Comparison of ENCODE assay signal across 11 cellular contexts in genomic region chr5:178330791-178331404, GRCh38.
DNase-seq lines count a peak whose midpoint lies in the region; ATAC-seq and TF ChIP-seq lines count a peak whose summit lies in the region.
"Had no signal": no experiment of that assay in that cellular context is flagged by ENCODE, and none has a peak within 500 bp of the region (broad histone marks: within the 10 kb centered on the region; RNA-seq: fewer than 3 reads in every experiment).

No MANE protein-coding gene starts in this region.

- H3K27me3 ChIP-seq in DND-41 (ENCODE audit: insufficient read depth, low read length, poor library complexity) (no peaks in the 10 kb centered on the region), RWPE2 (ENCODE audit: insufficient read depth, poor library complexity, severe bottlenecking) (no peaks in the 10 kb centered on the region), prostate gland (replicated peaks; ENCODE audit: insufficient read depth) (no peaks in the 10 kb centered on the region), tibial nerve (no peaks in the 10 kb centered on the region)

- TF ChIP-seq EP300 in tibial nerve (IDR thresholded peaks at IDR 0.05), result no peak

- peaks cover 47% of the 10 kb centered on the region for H3K9me3 Mint-ChIP-seq in HFFc6

- no peak overlapping the region for H3K27ac Mint-ChIP-seq in HFFc6

- no peak overlapping the region for H3K4me2 ChIP-seq in DND-41 (ENCODE audit: insufficient read depth, low read length)

- TF ChIP-seq POLR2A in prostate gland (IDR thresholded peaks at IDR 0.05) (no peak), tibial nerve (IDR thresholded peaks at IDR 0.05) (no peak)

- intact Hi-C loops in Right ventricle myocardium superior (cut with DNase I), result no loop called here
- intact Hi-C loops in prostate gland (cut with DNase I), result no loop called here

- H3K9me3 ChIP-seq in DND-41 (ENCODE audit: insufficient read depth, low read length, severe bottlenecking) (no peaks in the 10 kb centered on the region), RWPE2 (ENCODE audit: severe bottlenecking) (no peaks in the 10 kb centered on the region), prostate gland (no peaks in the 10 kb centered on the region), tibial nerve (no peaks in the 10 kb centered on the region)

- H3K4me1 ChIP-seq in DND-41 (ENCODE audit: insufficient read depth, low read length) (peaks cover 6% of the 10 kb centered on the region; the same call in 1 of the 2 replicates), RWPE2 (ENCODE audit: insufficient read depth, poor library complexity, severe bottlenecking) (no peaks in the 10 kb centered on the region), prostate gland (replicated peaks) (peaks cover 14% of the 10 kb centered on the region), tibial nerve (peaks cover 0 to 18% (median 3%) of the 10 kb centered on the region in 4 donors)
- H3K4me1 ChIP-seq: parathyroid adenoma had no signal

- no peak overlapping the region for H3K4me3 ChIP-seq in DND-41 (ENCODE audit: low read depth in 1 of 2, low read length in 2 of 2)
- no peak overlapping the region for H3K4me3 ChIP-seq in RWPE2 (ENCODE audit: severe bottlenecking)
- no peak overlapping the region for H3K4me3 ChIP-seq in prostate gland
- H3K4me3 ChIP-seq in tibial nerve, result no peak overlapping the region

- H3K4me3 Mint-ChIP-seq in HFFc6, result no peak overlapping the region

- peaks cover 2% of the 10 kb centered on the region; the same call in 1 of the 2 replicates for H3K27me3 Mint-ChIP-seq in HFFc6 (ENCODE audit: insufficient read depth)

- 60% methylated on average over 7 of the region's 7 CpGs for WGBS in prostate gland
- 78 to 86% methylated on average over 7 of the region's 7 CpGs for WGBS in tibial nerve, 2 donors

- no peaks in the 10 kb centered on the region for H3K36me3 Mint-ChIP-seq in HFFc6 (ENCODE audit: low read depth)

- H3K9ac ChIP-seq in DND-41 (ENCODE audit: low read depth, low read length), result no peak overlapping the region
- H3K9ac ChIP-seq: parathyroid adenoma had no signal

- H4K20me1 ChIP-seq in DND-41 (ENCODE audit: insufficient read depth, low read length), result no peaks in the 10 kb centered on the region

- ATAC-seq in DND-41 (ENCODE audit: insufficient read depth, low read depth), result peak; percentile 81
- no peak for ATAC-seq in RWPE2 (ENCODE audit: low read depth)
- ATAC-seq in Right ventricle myocardium superior (ENCODE audit: poor library complexity), result peak; percentile 78
- ATAC-seq in HG02623 (IDR thresholded peaks at IDR 0.05; ENCODE audit: unreplicated experiment), result no peak

- H3K4me1 Mint-ChIP-seq in HFFc6 (ENCODE audit: low read depth), result no peaks in the 10 kb centered on the region

- TF ChIP-seq CTCF in DND-41 (IDR thresholded peaks at IDR 0.05; ENCODE audit: borderline replicate concordance, extremely low read depth, low read length, poor library complexity, severe bottlenecking), result no peak
- no peak for TF ChIP-seq CTCF in RWPE2 (IDR thresholded peaks at IDR 0.05; ENCODE audit: poor library complexity, severe bottlenecking)
- TF ChIP-seq CTCF in prostate gland (IDR thresholded peaks at IDR 0.05), result no peak
- TF ChIP-seq CTCF in tibial nerve (IDR thresholded peaks at IDR 0.05), result no peak
- TF ChIP-seq CTCF in HFFc6 (IDR thresholded peaks at IDR 0.05), result no peak

- no peaks in the 10 kb centered on the region for H3K79me2 ChIP-seq in DND-41 (ENCODE audit: insufficient read depth, low read length)
- H3K79me2 ChIP-seq: parathyroid adenoma had no signal

- DNase-seq in DND-41 (peak; percentile 42), RWPE2 (ENCODE audit: low spot score) (peak; percentile 45), Right ventricle myocardium superior (peak; percentile 45), prostate gland (ENCODE audit: low spot score) (peak; percentile 11), tibial nerve (ENCODE audit: low spot score in 2 of 2) (no peak), NCI-H1417 (lab: John Stamatoyannopoulos, UW) (no peak), HFFc6 (no peak)
- DNase-seq: activated CD8-positive, alpha-beta memory T cell treated with anti-CD3 and anti-CD28 coated beads for 24 hours; H7 had no signal

- H3K27ac ChIP-seq in DND-41 (ENCODE audit: low read length), result no peak overlapping the region
- no peak overlapping the region for H3K27ac ChIP-seq in RWPE2 (ENCODE audit: poor library complexity, severe bottlenecking)
- peak overlapping the region; percentile 52 to 59 for H3K27ac ChIP-seq in prostate gland
- peak overlapping the region in 1 of 4 donors; percentile 34 for H3K27ac ChIP-seq in tibial nerve
- H3K27ac ChIP-seq: parathyroid adenoma had no signal

- H3K36me3 ChIP-seq in DND-41 (ENCODE audit: insufficient read depth, low read length) (no peaks in the 10 kb centered on the region), RWPE2 (ENCODE audit: low read depth) (no peaks in the 10 kb centered on the region), prostate gland (no peaks in the 10 kb centered on the region), tibial nerve (no peaks in the 10 kb centered on the region)

- no peak overlapping the region for H2AFZ ChIP-seq in DND-41 (ENCODE audit: low read depth, low read length)
- H2AFZ ChIP-seq: parathyroid adenoma had no signal

Comparison
In these comparisons a context has a peak if more than half of its experiments do, and no peak if none do; other contexts are left out.
1. ATAC-seq: peak in DND-41 (single experiment) and Right ventricle myocardium superior (single experiment); none in RWPE2 (single experiment) and HG02623 (single experiment).
2. DNase-seq: peak in DND-41 (single experiment), RWPE2 (single experiment), Right ventricle myocardium superior (single experiment) and prostate gland (single experiment); none in tibial nerve (0 of 2), NCI-H1417 (0 of 3) and HFFc6 (single experiment).
3. H3K27ac ChIP-seq: peak in prostate gland (2 of 2); none in DND-41 (single experiment) and RWPE2 (single experiment).